ENCODE assay signal across 8 cellular contexts in the genomic region with DNA sequence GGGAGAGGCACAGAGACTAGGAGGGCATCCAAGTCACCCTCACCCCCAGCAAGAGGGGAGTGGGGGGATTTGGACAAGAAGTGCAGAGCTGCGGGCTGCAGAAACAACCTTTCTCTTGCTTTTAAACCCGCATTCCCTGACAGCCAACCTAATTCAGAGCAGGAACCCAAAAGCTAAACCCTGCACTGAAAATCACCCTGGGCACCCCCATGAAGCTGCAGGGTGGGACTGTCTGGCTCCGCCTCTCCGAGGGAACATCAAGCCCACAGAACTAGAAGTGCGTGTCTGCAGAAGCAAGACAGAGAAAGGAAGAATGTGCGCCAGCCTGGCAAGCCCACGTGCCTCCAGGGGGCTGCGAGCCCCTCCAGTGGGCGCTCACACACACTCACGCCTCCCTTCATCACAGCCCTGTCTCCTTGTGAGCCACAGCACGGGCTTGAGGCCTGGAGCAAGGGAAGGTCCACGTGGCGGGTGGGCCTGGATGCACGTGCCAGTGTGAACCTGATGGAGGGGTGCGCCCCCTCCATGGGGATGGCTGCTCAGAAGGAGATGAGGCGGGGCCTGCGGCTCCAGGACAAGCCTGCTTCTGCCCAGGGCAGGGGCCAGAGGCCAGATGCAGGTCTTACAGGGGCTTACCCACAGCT.
DNase-seq lines count a peak whose midpoint lies in the region; ATAC-seq and TF ChIP-seq lines count a peak whose summit lies in the region.

No MANE protein-coding gene starts in this region.

- H3K27me3 Mint-ChIP-seq in nephron progenitor cell (ENCODE audit: low read depth, poor library complexity): no peaks in the 10 kb centered on the region

- H3K36me3 Mint-ChIP-seq in nephron progenitor cell (ENCODE audit: low read depth): peaks cover 4% of the 10 kb centered on the region

- CTCF ChIA-PET in RWPE1 (lab: Yijun Ruan, JAX): interaction anchor here (0.5 to 3.2 kb wide), 5 partner anchors 10 to 84 kb away, joined by 3 to 14 read pairs (median 4); no protein-coding TSS in a partner anchor

- peak overlapping the region; percentile 99 for H3K27ac ChIP-seq in RWPE1

- DNase-seq in GM06990 (ENCODE audit: extremely low read depth, insufficient read length): no peak
- DNase-seq in RWPE1 (ENCODE audit: low spot score): no peak
- peak; percentile 31 for DNase-seq in effector CD8-positive, alpha-beta T cell (lab: John Stamatoyannopoulos, UW)
- no peak for DNase-seq in nephron progenitor cell
- DNase-seq in NCI-H446 treated with DMSO at 0.1 percent for 48 hours (lab: John Stamatoyannopoulos, UW): no peak
- DNase-seq in SW 1271 (lab: John Stamatoyannopoulos, UW): no peak
- no peak for DNase-seq in NCI-H2107 treated with DMSO at 0.1 percent for 48 hours (lab: John Stamatoyannopoulos, UW; ENCODE audit: unreplicated experiment)

- no peak for ATAC-seq in GM21423 (IDR thresholded peaks at IDR 0.05; ENCODE audit: unreplicated experiment)

- no peaks in the 10 kb centered on the region for H3K9me3 Mint-ChIP-seq in nephron progenitor cell

- POLR2A ChIA-PET in RWPE1 (lab: Yijun Ruan, JAX; ENCODE audit: low non-redundant PET): interaction anchor here (1.5 kb wide), 1 partner anchor 13 kb away, joined by 5 read pairs; no protein-coding TSS in a partner anchor

- H3K4me3 Mint-ChIP-seq in nephron progenitor cell: peak overlapping the region; percentile 64

- TF ChIP-seq CTCF in GM06990 (IDR thresholded peaks at IDR 0.05; ENCODE audit: insufficient read depth, low read length, poor library complexity, severe bottlenecking) (no peak), RWPE1 (conservative IDR thresholded peaks at IDR 0.05; ENCODE audit: low read depth) (no peak), nephron progenitor cell (IDR thresholded peaks at IDR 0.05) (no peak)

- H3K36me3 ChIP-seq in GM06990 (ENCODE audit: control insufficient read depth, insufficient read depth, low read length): peaks cover 31% of the 10 kb centered on the region

- peak overlapping the region; percentile 96 for H3K27ac Mint-ChIP-seq in nephron progenitor cell

- peak overlapping the region; percentile 32 for H3K4me3 ChIP-seq in GM06990 (replicated peaks; ENCODE audit: low read depth, low read length)

- H3K4me1 Mint-ChIP-seq in nephron progenitor cell: peaks cover 72% of the 10 kb centered on the region

- H3K27me3 ChIP-seq in GM06990 (replicated peaks; ENCODE audit: control insufficient read depth, insufficient read depth, low read length): no peaks in the 10 kb centered on the region
